14 cellular contexts compared by ENCODE assay signal in the genomic region with DNA sequence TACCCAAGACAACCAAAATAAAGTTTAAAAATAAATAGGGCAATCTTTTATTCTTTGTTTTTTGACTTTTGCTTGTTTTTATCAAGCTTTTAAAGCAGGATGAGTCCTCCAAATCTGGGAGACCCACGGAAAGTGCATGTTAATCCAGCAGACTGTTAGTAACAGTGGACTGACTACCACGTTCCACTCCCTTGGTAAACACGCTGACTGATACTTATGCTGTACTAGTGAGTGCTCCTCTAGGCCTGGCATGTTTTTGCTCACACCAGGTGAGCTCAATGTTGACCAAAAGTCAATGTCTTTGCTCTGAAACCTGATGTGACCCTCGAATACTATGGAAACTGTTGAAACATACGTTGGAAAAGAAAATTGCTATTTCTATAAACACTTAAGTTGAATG.
DNase-seq lines count a peak whose midpoint lies in the region; ATAC-seq and TF ChIP-seq lines count a peak whose summit lies in the region.
"Had no signal": no experiment of that assay in that cellular context is flagged by ENCODE, and none has a peak within 500 bp of the region (broad histone marks: within the 10 kb centered on the region; RNA-seq: fewer than 3 reads in every experiment).

No MANE protein-coding gene starts in this region.

- no peak for TF ChIP-seq CTCF in WTC11 (IDR thresholded peaks at IDR 0.05)
- no peak for TF ChIP-seq CTCF in mucosa of descending colon (IDR thresholded peaks at IDR 0.05)

- no peaks in the 10 kb centered on the region for H3K4me1 ChIP-seq in mucosa of descending colon (ENCODE audit: low read depth)

- H3K4me3 ChIP-seq in mucosa of descending colon = no peak overlapping the region

- DNase-seq in COLO668 (lab: John Stamatoyannopoulos, UW; ENCODE audit: unreplicated experiment) = peak; percentile 36
- DNase-seq in NCI-H2029 (lab: John Stamatoyannopoulos, UW) = peak; percentile 67
- no peak for DNase-seq in WTC11 (ENCODE audit: low spot score)
- no peak for DNase-seq in mucosa of descending colon
- DNase-seq in HEK293T (ENCODE audit: extremely low spot score) = no peak
- DNase-seq in SKM-1 treated with dmso at 0.1 percent for 144 hours (lab: John Stamatoyannopoulos, UW; ENCODE audit: unreplicated experiment) = no peak
- no peak for DNase-seq in stimulated activated naive CD4-positive, alpha-beta T cell (lab: John Stamatoyannopoulos, UW)
- DNase-seq: CD8-positive, alpha-beta memory T cell; H7; MM.1S; NCI-H2081 treated with DMSO at 0.1 percent for 48 hours; NCI-H446; SIG-M5 had no signal

- H3K27me3 Mint-ChIP-seq in WTC11 (ENCODE audit: low read depth) = no peaks in the 10 kb centered on the region

- no peaks in the 10 kb centered on the region for H3K9me3 ChIP-seq in mucosa of descending colon

- no peak overlapping the region for H3K4me3 Mint-ChIP-seq in WTC11
- H3K4me3 Mint-ChIP-seq: CD8-positive, alpha-beta memory T cell had no signal

- H3K36me3 ChIP-seq in mucosa of descending colon (ENCODE audit: low read depth) = no peaks in the 10 kb centered on the region

- POLR2A ChIA-PET in WTC11 (lab: Charles Lee) (no interaction called here), HEK293T (lab: Yijun Ruan, JAX) (no interaction called here)

- peaks cover 12% of the 10 kb centered on the region for H3K4me1 Mint-ChIP-seq in WTC11

- H3K36me3 Mint-ChIP-seq in WTC11 = peaks cover 33% of the 10 kb centered on the region
- H3K36me3 Mint-ChIP-seq: CD8-positive, alpha-beta memory T cell had no signal

- H3K9me3 Mint-ChIP-seq in WTC11 = no peaks in the 10 kb centered on the region

- intact Hi-C loops in mucosa of descending colon (cut with DNase I, micrococcal nuclease) = no loop called here

- ATAC-seq in WTC11 (no peak), mucosa of descending colon (peak; percentile 86), GM21447 (IDR thresholded peaks at IDR 0.05; ENCODE audit: unreplicated experiment) (no peak)

- CTCF ChIA-PET in WTC11 (lab: Charles Lee) (no interaction called here), HEK293T (lab: Yijun Ruan, JAX) (interaction anchor here (0.6 kb wide), 1 partner anchor 162 kb away, joined by 3 read pairs; no protein-coding TSS in a partner anchor)

- peak overlapping the region; percentile 5; the same call in 1 of the 2 replicates for H3K27ac Mint-ChIP-seq in WTC11
- H3K27ac Mint-ChIP-seq: CD8-positive, alpha-beta memory T cell had no signal

TF ChIP-seq in WTC11, 78 proteins besides CTCF, POLR2A, EP300 and RAD21:
- TF ChIP-seq TCF7 (CRISPR knock-in tag; IDR thresholded peaks at IDR 0.05; ENCODE audit: low read depth) = no peak
- TF ChIP-seq, protein P1, sequence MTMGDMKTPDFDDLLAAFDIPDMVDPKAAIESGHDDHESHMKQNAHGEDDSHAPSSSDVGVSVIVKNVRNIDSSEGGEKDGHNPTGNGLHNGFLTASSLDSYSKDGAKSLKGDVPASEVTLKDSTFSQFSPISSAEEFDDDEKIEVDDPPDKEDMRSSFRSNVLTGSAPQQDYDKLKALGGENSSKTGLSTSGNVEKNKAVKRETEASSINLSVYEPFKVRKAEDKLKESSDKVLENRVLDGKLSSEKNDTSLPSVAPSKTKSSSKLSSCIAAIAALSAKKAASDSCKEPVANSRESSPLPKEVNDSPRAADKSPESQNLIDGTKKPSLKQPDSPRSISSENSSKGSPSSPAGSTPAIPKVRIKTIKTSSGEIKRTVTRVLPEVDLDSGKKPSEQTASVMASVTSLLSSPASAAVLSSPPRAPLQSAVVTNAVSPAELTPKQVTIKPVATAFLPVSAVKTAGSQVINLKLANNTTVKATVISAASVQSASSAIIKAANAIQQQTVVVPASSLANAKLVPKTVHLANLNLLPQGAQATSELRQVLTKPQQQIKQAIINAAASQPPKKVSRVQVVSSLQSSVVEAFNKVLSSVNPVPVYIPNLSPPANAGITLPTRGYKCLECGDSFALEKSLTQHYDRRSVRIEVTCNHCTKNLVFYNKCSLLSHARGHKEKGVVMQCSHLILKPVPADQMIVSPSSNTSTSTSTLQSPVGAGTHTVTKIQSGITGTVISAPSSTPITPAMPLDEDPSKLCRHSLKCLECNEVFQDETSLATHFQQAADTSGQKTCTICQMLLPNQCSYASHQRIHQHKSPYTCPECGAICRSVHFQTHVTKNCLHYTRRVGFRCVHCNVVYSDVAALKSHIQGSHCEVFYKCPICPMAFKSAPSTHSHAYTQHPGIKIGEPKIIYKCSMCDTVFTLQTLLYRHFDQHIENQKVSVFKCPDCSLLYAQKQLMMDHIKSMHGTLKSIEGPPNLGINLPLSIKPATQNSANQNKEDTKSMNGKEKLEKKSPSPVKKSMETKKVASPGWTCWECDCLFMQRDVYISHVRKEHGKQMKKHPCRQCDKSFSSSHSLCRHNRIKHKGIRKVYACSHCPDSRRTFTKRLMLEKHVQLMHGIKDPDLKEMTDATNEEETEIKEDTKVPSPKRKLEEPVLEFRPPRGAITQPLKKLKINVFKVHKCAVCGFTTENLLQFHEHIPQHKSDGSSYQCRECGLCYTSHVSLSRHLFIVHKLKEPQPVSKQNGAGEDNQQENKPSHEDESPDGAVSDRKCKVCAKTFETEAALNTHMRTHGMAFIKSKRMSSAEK (CRISPR knock-in tag; IDR thresholded peaks at IDR 0.05; ENCODE audit: borderline replicate concordance) = no peak
- TF ChIP-seq ZNF263 (CRISPR knock-in tag; IDR thresholded peaks at IDR 0.05; ENCODE audit: low read depth) = no peak
- TF ChIP-seq, protein P2, sequence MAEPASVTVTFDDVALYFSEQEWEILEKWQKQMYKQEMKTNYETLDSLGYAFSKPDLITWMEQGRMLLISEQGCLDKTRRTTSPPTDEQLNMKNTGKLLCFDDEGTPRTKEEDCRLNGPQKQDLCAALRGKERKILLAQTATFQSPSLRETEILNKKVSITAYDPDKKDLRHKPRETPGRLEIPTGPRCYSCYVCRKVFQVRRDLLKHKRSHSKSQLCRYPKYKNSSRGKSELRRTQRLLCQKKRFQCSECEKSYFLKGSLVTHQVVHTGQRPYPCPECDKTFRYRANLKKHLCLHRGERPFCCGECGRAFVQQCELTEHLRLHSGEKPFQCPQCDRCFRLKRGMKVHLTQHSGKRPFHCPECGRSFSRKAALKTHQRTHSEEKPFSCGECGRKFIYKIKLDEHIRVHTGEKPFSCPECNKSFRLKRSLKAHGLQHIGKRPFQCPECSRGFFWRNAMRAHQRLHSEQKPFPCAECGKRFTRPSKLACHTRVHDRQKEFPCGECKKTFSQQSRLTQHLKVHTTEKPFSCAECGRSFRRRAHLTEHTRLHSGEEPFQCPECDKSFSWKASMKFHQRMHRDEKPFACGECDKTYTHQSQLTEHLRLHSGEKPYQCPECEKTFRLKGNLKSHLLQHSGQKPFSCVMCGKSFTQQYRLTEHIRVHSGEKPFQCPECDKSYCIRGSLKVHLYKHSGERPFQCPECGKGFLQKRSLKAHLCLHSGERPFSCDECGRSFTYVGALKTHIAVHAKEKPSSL (CRISPR knock-in tag; conservative IDR thresholded peaks at IDR 0.05) = no peak

TF ChIP-seq in HEK293T, 16 proteins besides CTCF, POLR2A, EP300 and RAD21:
- TF ChIP-seq FOXK2 (IDR thresholded peaks at IDR 0.05) (no peak), SUZ12 (IDR thresholded peaks at IDR 0.05) (no peak), NFRKB (IDR thresholded peaks at IDR 0.05) (no peak), FOXM1 (IDR thresholded peaks at IDR 0.05; ENCODE audit: borderline replicate concordance) (no peak), FOXA1 (IDR thresholded peaks at IDR 0.05) (no peak), ZNF384 (IDR thresholded peaks at IDR 0.05) (no peak), LEF1 (IDR thresholded peaks at IDR 0.05; ENCODE audit: borderline replicate concordance) (no peak), HDGF (IDR thresholded peaks at IDR 0.05; ENCODE audit: borderline replicate concordance) (no peak)

Comparison
In these comparisons a context has a peak if more than half of its experiments do, and no peak if none do; other contexts are left out.
1. DNase-seq: peak in COLO668 (single experiment) and NCI-H2029 (single experiment); none in WTC11 (single experiment), mucosa of descending colon (0 of 3), HEK293T (single experiment), SKM-1 treated with dmso at 0.1 percent for 144 hours (single experiment) and stimulated activated naive CD4-positive, alpha-beta T cell (0 of 6).